8 cellular contexts compared by ENCODE assay signal in the genomic region with DNA sequence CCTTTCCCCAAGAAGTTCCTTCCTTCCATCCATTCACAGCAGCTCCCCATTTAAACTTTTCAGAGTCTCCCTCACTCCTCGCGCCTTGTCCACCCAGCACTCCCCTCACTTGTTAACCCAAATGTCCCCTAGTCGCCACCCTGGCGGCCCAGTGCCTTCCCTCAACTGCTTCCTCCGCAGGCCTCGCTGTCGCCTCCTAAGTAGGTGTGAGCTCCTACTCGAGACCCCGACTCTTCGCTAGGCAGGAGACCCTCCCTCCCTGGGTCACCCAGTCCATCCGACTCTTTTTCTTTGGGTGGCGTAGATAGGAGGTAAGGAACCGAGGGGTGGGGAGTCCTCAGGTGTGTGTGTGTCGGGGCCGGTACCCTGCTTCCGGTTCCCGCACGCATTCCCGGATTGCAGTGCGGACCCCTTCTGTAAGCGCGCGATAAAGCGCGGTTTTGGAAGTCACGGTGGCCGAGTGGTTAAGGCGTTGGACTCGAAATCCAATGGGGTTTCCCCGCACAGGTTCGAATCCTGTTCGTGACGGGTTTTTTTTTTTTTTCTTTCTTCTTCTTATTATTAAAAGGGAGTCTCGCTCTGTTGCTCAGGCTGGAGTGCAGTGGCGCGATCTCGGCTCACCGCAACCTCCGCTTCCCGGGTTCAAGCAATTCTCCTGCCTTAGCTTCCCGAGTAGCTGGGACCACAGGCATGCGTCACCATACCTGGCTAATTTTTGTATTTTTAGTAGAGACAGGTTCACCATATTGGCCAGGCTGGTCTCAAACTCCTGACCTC. TPM values are rescaled to one million over a fixed set of nuclear protein-coding genes. Genes with fewer than 3 reads are reported as not detected.
A peak's percentile ranks its signal among the peaks of the same experiment; 100 is the strongest.
DNase-seq lines count a peak whose midpoint lies in the region; ATAC-seq and TF ChIP-seq lines count a peak whose summit lies in the region.

No MANE protein-coding gene starts in this region.

- peaks cover 29% of the 10 kb centered on the region for H3K36me3 Mint-ChIP-seq in CD8-positive, alpha-beta T cell

- no TSS peak for BruUV-seq in Panc1 (replicated peaks; lab: Mats Ljungman, UMichigan)

- peak overlapping the region; percentile 94 for H3K27ac Mint-ChIP-seq in CD8-positive, alpha-beta T cell

- CTCF ChIA-PET in CD8-positive, alpha-beta T cell (lab: Charles Lee): interaction anchor here (0.7 to 4.7 kb wide), 45 partner anchors 9 to 452 kb away, joined by 3 to 91 read pairs (median 4); partner anchors contain the start of genes ANKRD52, ERBB3, ESYT1 and MYL6
- CTCF ChIA-PET in Panc1 (lab: Charles Lee): interaction anchor here (0.5 to 2.0 kb wide), 13 partner anchors 10 to 449 kb away, joined by 4 to 41 read pairs (median 6); partner anchors contain the start of genes RBMS2, RNF41 and ZC3H10

- H3K9ac ChIP-seq in KMS-11: peak overlapping the region; percentile 56

- ATAC-seq in CD8-positive, alpha-beta T cell: peak; percentile 29
- ATAC-seq in GM21529 (IDR thresholded peaks at IDR 0.05; ENCODE audit: unreplicated experiment) (peak; percentile 44), Panc1 (peak; percentile 82)

- H3K27me3 ChIP-seq in CD8-positive, alpha-beta T cell (ENCODE audit: insufficient read depth, low read length): no peaks in the 10 kb centered on the region
- H3K27me3 ChIP-seq in KMS-11 (ENCODE audit: insufficient read depth, low read depth) (no peaks in the 10 kb centered on the region), Panc1 (ENCODE audit: control insufficient read depth, insufficient read depth, low read length) (no peaks in the 10 kb centered on the region)

- H3K4me3 Mint-ChIP-seq in CD8-positive, alpha-beta T cell: peak overlapping the region; percentile 96

- H3K27me3 Mint-ChIP-seq in CD8-positive, alpha-beta T cell (ENCODE audit: low read depth): no peaks in the 10 kb centered on the region

- peaks cover 40% of the 10 kb centered on the region for H3K4me1 Mint-ChIP-seq in CD8-positive, alpha-beta T cell (ENCODE audit: low read depth)

- peak overlapping the region; percentile 66 for H3K27ac ChIP-seq in CD8-positive, alpha-beta T cell (ENCODE audit: low read depth, low read length)
- H3K27ac ChIP-seq in KMS-11 (peak overlapping the region; percentile 65), Panc1 (ENCODE audit: low read length) (peak overlapping the region; percentile 95)

- H3K9me3 Mint-ChIP-seq in CD8-positive, alpha-beta T cell: no peaks in the 10 kb centered on the region

- peak; percentile 51 to 81 (median 69) for DNase-seq in CD8-positive, alpha-beta T cell
- DNase-seq in Panc1 (ENCODE audit: low read depth, low spot score): peak; percentile 94
- peak; percentile 54 for DNase-seq in activated T-helper 1 cell treated with Interleukin-2 at 50 U/mL for 16 hours (ENCODE audit: low read depth)
- peak; percentile 68 for DNase-seq in fibroblast of gingiva (ENCODE audit: low read depth)
- DNase-seq in myocyte (ENCODE audit: low read depth): peak; percentile 86
- DNase-seq in stimulated activated CD8-positive, alpha-beta memory T cell treated with anti-CD3 and anti-CD28 coated beads, Interleukin-7, amount 100 ng/mL, for 1 hour (ENCODE audit: low read depth in 2 of 2): peak; percentile 41 to 42

- peaks cover 19% of the 10 kb centered on the region for H3K4me1 ChIP-seq in CD8-positive, alpha-beta T cell (ENCODE audit: insufficient read depth, low read length)
- peaks cover 42% of the 10 kb centered on the region for H3K4me1 ChIP-seq in KMS-11 (ENCODE audit: low read depth, poor library complexity, severe bottlenecking)
- H3K4me1 ChIP-seq in Panc1 (ENCODE audit: control insufficient read depth, insufficient read depth, low read length): peaks cover 12% of the 10 kb centered on the region

- intact Hi-C loops in CD8-positive, alpha-beta T cell (cut with DNase I, micrococcal nuclease): loop anchor here (1.0 to 10.0 kb wide), 13 partner anchors 31 to 452 kb away; partner anchors contain the start of genes MYL6 (in 2 of the 2), ANKRD52 (in 1 of the 2), CNPY2 (in 1 of the 2) and ESYT1 (in 1 of the 2)
- intact Hi-C loops in Panc1 (cut with micrococcal nuclease; ENCODE audit: unreplicated experiment): loop anchor here (1.0 kb wide), 1 partner anchor 71 kb away; no protein-coding TSS in a partner anchor

- in situ Hi-C loops in Panc1 (cut with HindIII; ENCODE audit: low pct_unique_long_range_greater_than_20kb, low sequenced_read_pairs): no loop called here

- TF ChIP-seq CTCF in CD8-positive, alpha-beta T cell (IDR thresholded peaks at IDR 0.05): no peak
- TF ChIP-seq CTCF in KMS-11 (conservative IDR thresholded peaks at IDR 0.05; ENCODE audit: low read depth, low read length) (peak; percentile 78), Panc1 (IDR thresholded peaks at IDR 0.05) (no peak)

- H3K9me3 ChIP-seq in CD8-positive, alpha-beta T cell (ENCODE audit: low read length): no peaks in the 10 kb centered on the region
- no peaks in the 10 kb centered on the region for H3K9me3 ChIP-seq in Panc1 (ENCODE audit: control insufficient read depth, insufficient read depth, low read depth, low read length)

- H4K20me1 ChIP-seq in KMS-11 (ENCODE audit: insufficient read depth): no peaks in the 10 kb centered on the region

- peaks cover 34% of the 10 kb centered on the region for H3K79me2 ChIP-seq in KMS-11 (ENCODE audit: insufficient read depth, low read depth)

- H2AFZ ChIP-seq in KMS-11 (ENCODE audit: low read depth): peak overlapping the region; percentile 82

- H3K36me3 ChIP-seq in CD8-positive, alpha-beta T cell (ENCODE audit: insufficient read depth, low read length): peaks cover 4% of the 10 kb centered on the region
- H3K36me3 ChIP-seq in KMS-11 (ENCODE audit: insufficient read depth): no peaks in the 10 kb centered on the region; the same call in 1 of the 2 replicates
- peaks cover 10% of the 10 kb centered on the region for H3K36me3 ChIP-seq in Panc1 (ENCODE audit: control insufficient read depth, insufficient read depth, low read length)

- H3K4me3 ChIP-seq in CD8-positive, alpha-beta T cell (ENCODE audit: low read depth, low read length): peak overlapping the region; percentile 96
- H3K4me3 ChIP-seq in KMS-11 (IDR thresholded peaks at IDR 0.05; ENCODE audit: insufficient read depth, low read depth, low read length): peak overlapping the region; percentile 61
- H3K4me3 ChIP-seq in Panc1 (ENCODE audit: low read depth in 2 of 2, low read length in 2 of 2): peak overlapping the region; percentile 68 to 98

- POLR2A ChIA-PET in CD8-positive, alpha-beta T cell (lab: Charles Lee): interaction anchor here (0.6 to 4.5 kb wide), 29 partner anchors 9 to 451 kb away, joined by 3 to 76 read pairs (median 5); partner anchors contain the start of genes ANKRD52, CNPY2, CS and ESYT1
- POLR2A ChIA-PET in Panc1 (lab: Charles Lee): interaction anchor here (0.5 to 0.7 kb wide), 3 partner anchors 32 to 435 kb away, joined by 3 to 9 read pairs (median 8); partner anchors contain the start of gene RNF41

- H3K4me2 ChIP-seq in KMS-11: peak overlapping the region; percentile 74

RNA-seq across cellular contexts. Expression of gene SMARCC2, which starts 0.8 kb away (rescaled TPM):
- 100 to 1,000 TPM; 109 to 113 TPM for total RNA-seq in CD8-positive, alpha-beta T cell
- total RNA-seq in Panc1 (2021; ENCODE audit: unreplicated experiment): 129 TPM
- 105 TPM for polyA plus RNA-seq in Panc1 (2012; ENCODE audit: insufficient read length)
- 75.8 and 80.0 TPM in 2 replicates for total RNA-seq in myocyte
- 57.0 TPM for polyA plus RNA-seq in myocyte (2012)

RNA-seq across cellular contexts. Expression of gene RNF41, which starts 31.6 kb away (rescaled TPM):
- 10 to 100 TPM; 41.0 to 41.6 TPM for total RNA-seq in CD8-positive, alpha-beta T cell
- total RNA-seq in Panc1 (2021; ENCODE audit: unreplicated experiment): 35.3 TPM
- 44.1 TPM for polyA plus RNA-seq in Panc1 (2012; ENCODE audit: insufficient read length)
- total RNA-seq in myocyte: 90.4 and 121 TPM in 2 replicates
- 87.8 TPM for polyA plus RNA-seq in myocyte (2012)

RNA-seq across cellular contexts. Expression of gene MYL6, which starts 31.9 kb away (rescaled TPM):
- 100 to 1,000 TPM; 580 to 582 TPM for total RNA-seq in CD8-positive, alpha-beta T cell
- total RNA-seq in Panc1 (2021; ENCODE audit: unreplicated experiment) (1,024 TPM), myocyte (883 and 1,119 TPM in 2 replicates)
- 1,487 TPM for polyA plus RNA-seq in Panc1 (2012; ENCODE audit: insufficient read length)
- 3,503 TPM for polyA plus RNA-seq in myocyte (2012)

RNA-seq across cellular contexts. Expression of gene NABP2, which starts 34.0 kb away (rescaled TPM):
- total RNA-seq in CD8-positive, alpha-beta T cell: 1 to 10 TPM; 6.8 to 7.4 TPM
- total RNA-seq in Panc1 (2021; ENCODE audit: unreplicated experiment) (99.6 TPM), myocyte (29.2 and 32.0 TPM in 2 replicates)
- polyA plus RNA-seq in Panc1 (2012; ENCODE audit: insufficient read length): 116 TPM
- 44.5 TPM for polyA plus RNA-seq in myocyte (2012)

RNA-seq across cellular contexts. Expression of gene MYL6B, which starts 37.7 kb away (rescaled TPM):
- 1 to 10 TPM; 4.0 to 5.9 TPM for total RNA-seq in CD8-positive, alpha-beta T cell
- total RNA-seq in Panc1 (2021; ENCODE audit: unreplicated experiment) (66.5 TPM), myocyte (3,936 and 4,339 TPM in 2 replicates)
- polyA plus RNA-seq in Panc1 (2012; ENCODE audit: insufficient read length): 236 TPM
- 728 TPM for polyA plus RNA-seq in myocyte (2012)

Comparison
In these comparisons a context has a peak if more than half of its experiments do, and no peak if none do; other contexts are left out.
1. Peak in every context shown above with its lines: DNase-seq, ATAC-seq, H3K4me3 ChIP-seq and H3K27ac ChIP-seq.
2. ATAC-seq: peak in every context shown above with its lines; median percentile 82 in Panc1; 44 in GM21529; 29 in CD8-positive, alpha-beta T cell.
3. DNase-seq: peak in every context shown above with its lines; median percentile 94 in Panc1; 86 in myocyte; 69 in CD8-positive, alpha-beta T cell; 68 in fibroblast of gingiva; 54 in activated T-helper 1 cell treated with Interleukin-2 at 50 U/mL for 16 hours; 42 in stimulated activated CD8-positive, alpha-beta memory T cell treated with anti-CD3 and anti-CD28 coated beads, Interleukin-7, amount 100 ng/mL, for 1 hour.